22 cellular contexts compared by ENCODE assay signal in genomic region chr1:42720868-42721267, GRCh38. TPM values are rescaled to one million over a fixed set of nuclear protein-coding genes. Genes with fewer than 3 reads are reported as not detected.
"Had no signal": no experiment of that assay in that cellular context is flagged by ENCODE, and none has a peak within 500 bp of the region (broad histone marks: within the 10 kb centered on the region; RNA-seq: fewer than 3 reads in every experiment).

No MANE protein-coding gene starts in this region.

- H3K27ac Mint-ChIP-seq: activated CD8-positive, alpha-beta T cell treated with anti-CD3 and anti-CD28 coated beads for 36 hours; activated naive CD4-positive, alpha-beta T cell treated with anti-CD3 and anti-CD28 coated beads, Interleukin-2, amount 50 U/mL, for 24 hours; activated T-helper 2 cell treated with anti-CD3 and anti-CD28 coated beads, Interferon-gamma antibody, Interleukin-2, Interleukin-4, amounts not matched to agents 10 μg/mL and 5 μg/mL and 100 μg/mL, durations not matched to agents 14 hours and 24 hours and 36 hours; neural progenitor cell; type B pancreatic cell had no signal

- H2AFZ ChIP-seq: neural progenitor cell had no signal

- H3K9ac ChIP-seq: neural progenitor cell had no signal

- H3K4me1 ChIP-seq: colonic mucosa, left ventricle myocardium inferior, neural progenitor cell, sigmoid colon had no signal

- H3K27me3 ChIP-seq: colonic mucosa, neural progenitor cell, sigmoid colon had no signal

- H3K9me3 ChIP-seq: colonic mucosa, left ventricle myocardium inferior, sigmoid colon had no signal

- H3K4me1 Mint-ChIP-seq: activated naive CD4-positive, alpha-beta T cell treated with anti-CD3 and anti-CD28 coated beads, Interleukin-2, amount 50 U/mL, for 24 hours; neural progenitor cell had no signal

- H3K27ac ChIP-seq: colonic mucosa, left ventricle myocardium inferior, neural progenitor cell, sigmoid colon, WERI-Rb-1 had no signal

- H3K4me2 ChIP-seq: neural progenitor cell had no signal

- H3K36me3 ChIP-seq: colonic mucosa, left ventricle myocardium inferior, neural progenitor cell had no signal

- H3K4me3 Mint-ChIP-seq: activated CD8-positive, alpha-beta T cell treated with anti-CD3 and anti-CD28 coated beads for 36 hours; activated naive CD4-positive, alpha-beta T cell treated with anti-CD3 and anti-CD28 coated beads, Interleukin-2, amount 50 U/mL, for 24 hours; effector memory CD8-positive, alpha-beta T cell; neural progenitor cell; type B pancreatic cell had no signal

- H3K9me3 Mint-ChIP-seq: activated CD8-positive, alpha-beta T cell treated with anti-CD3 and anti-CD28 coated beads for 36 hours; activated naive CD4-positive, alpha-beta T cell treated with anti-CD3 and anti-CD28 coated beads, Interleukin-2, amount 50 U/mL, for 24 hours; activated T-helper 2 cell treated with anti-CD3 and anti-CD28 coated beads, Interferon-gamma antibody, Interleukin-2, Interleukin-4, amounts not matched to agents 10 μg/mL and 5 μg/mL and 100 μg/mL, durations not matched to agents 14 hours and 24 hours and 36 hours; type B pancreatic cell had no signal

- H3K4me3 ChIP-seq: colonic mucosa, left ventricle myocardium inferior, neural progenitor cell, sigmoid colon had no signal

- H3K27me3 Mint-ChIP-seq: activated CD8-positive, alpha-beta T cell treated with anti-CD3 and anti-CD28 coated beads for 36 hours; activated naive CD4-positive, alpha-beta T cell treated with anti-CD3 and anti-CD28 coated beads, Interleukin-2, amount 50 U/mL, for 24 hours; effector memory CD8-positive, alpha-beta T cell; type B pancreatic cell had no signal

- DNase-seq: activated CD4-positive, alpha-beta T cell treated with anti-CD3 and anti-CD28 coated beads for 4 hours; activated CD8-positive, alpha-beta T cell treated with anti-CD3 and anti-CD28 coated beads for 36 hours; activated T-cell treated with anti-CD3 and anti-CD28 coated beads for 4 hours; caudate nucleus; colonic mucosa; effector memory CD8-positive, alpha-beta T cell; erythroblast; hypothalamus; left ventricle myocardium inferior; mesendoderm; sigmoid colon; stimulated activated CD4-positive, alpha-beta T cell treated with anti-CD3 and anti-CD28 coated beads, Interleukin-12 subunit alpha, Interleukin-12 subunit beta, amount 100 ng/mL, for 4 hours; stimulated activated CD4-positive, alpha-beta T cell treated with anti-CD3 and anti-CD28 coated beads, Interleukin-2, amount 100 ng/mL, for 48 hours; stimulated activated naive CD4-positive, alpha-beta T cell treated with Interleukin-2 at 50 U/mL for 16 hours; T1000; WERI-Rb-1 had no signal

RNA-seq across cellular contexts. Expression of gene CLDN19, which starts 19.2 kb away (rescaled TPM):
- total RNA-seq: activated CD8-positive, alpha-beta T cell treated with anti-CD3 and anti-CD28 coated beads for 36 hours; activated T-helper 2 cell treated with anti-CD3 and anti-CD28 coated beads, Interferon-gamma antibody, Interleukin-2, Interleukin-4, amounts not matched to agents 10 μg/mL and 5 μg/mL and 100 μg/mL, durations not matched to agents 14 hours and 24 hours and 36 hours; colonic mucosa; left ventricle myocardium inferior; myocyte; sigmoid colon; SK-MEL-5 had no signal
